21 cellular contexts compared by ENCODE assay signal in genomic region chr1:213017447-213018273, GRCh38. TPM values are rescaled to one million over a fixed set of nuclear protein-coding genes. Genes with fewer than 3 reads are reported as not detected.
DNase-seq lines count a peak whose midpoint lies in the region; ATAC-seq, FAIRE-seq and TF ChIP-seq lines count a peak whose summit lies in the region.
"Had no signal": no experiment of that assay in that cellular context is flagged by ENCODE, and none has a peak within 500 bp of the region (broad histone marks: within the 10 kb centered on the region; RNA-seq: fewer than 3 reads in every experiment).

No MANE protein-coding gene starts in this region.

- no peak for TF ChIP-seq RAD21 in A549 (conservative IDR thresholded peaks at IDR 0.05 in 1 of 2, IDR thresholded peaks at IDR 0.05 in 1 of 2)

- H4K8ac ChIP-seq in mesenchymal stem cell (ENCODE audit: low read length) = no peak overlapping the region

- 0 out of 2 replicates have a peak, but pooled peaks cover 7% of the 10 kb centered on the region for H3K9me2 ChIP-seq in GM23338 (ENCODE audit: insufficient read depth)
- no peaks in the 10 kb centered on the region for H3K9me2 ChIP-seq in PC-3 (replicated peaks; ENCODE audit: low read length)
- H3K9me2 ChIP-seq: SK-N-SH had no signal

- BruUV-seq in PC-3 (replicated peaks; lab: Mats Ljungman, UMichigan) = no TSS peak

- peaks cover 11% of the 10 kb centered on the region; the same call in 2 of the 3 replicates for H3K4me1 Mint-ChIP-seq in GM23338

- no peak overlapping the region for H3K18ac ChIP-seq in mesenchymal stem cell (ENCODE audit: low read depth in 1 of 2, low read length in 2 of 2)

- ATAC-seq in A549 = no peak
- no peak for ATAC-seq in GM23338
- peak; percentile 30 for ATAC-seq in PC-3
- ATAC-seq: CD8-positive, alpha-beta T cell; HepG2 had no signal

- H3K4me3 Mint-ChIP-seq in GM23338 = no peak overlapping the region

- peaks cover 24% of the 10 kb centered on the region for H3K79me2 ChIP-seq in GM23338 (replicated peaks; ENCODE audit: insufficient read depth)
- H3K79me2 ChIP-seq in PC-3 (ENCODE audit: low read length) = peaks cover 25% of the 10 kb centered on the region

- H2AFZ ChIP-seq in GM23338 (peak overlapping the region; percentile 63), PC-3 (ENCODE audit: low read length) (no peak overlapping the region), mesenchymal stem cell (ENCODE audit: low read depth, low read length) (no peak overlapping the region)

- H3K4me2 ChIP-seq in A549 (no peak overlapping the region), GM23338 (no peak overlapping the region), PC-3 (ENCODE audit: low read length) (peak overlapping the region; percentile 34), mesenchymal stem cell (ENCODE audit: low read length, poor library complexity, severe bottlenecking) (no peak overlapping the region)
- H3K4me2 ChIP-seq: BLaER1, KMS-11, SK-N-SH had no signal

- no peaks in the 10 kb centered on the region for H3K27me3 Mint-ChIP-seq in GM23338 (ENCODE audit: insufficient read depth, low read depth, poor library complexity)

- H3K4ac ChIP-seq in mesenchymal stem cell (ENCODE audit: low read depth in 1 of 2, low read length in 2 of 2) = no peak overlapping the region

- FAIRE-seq in A549 (lab: Jason Lieb, UNC) = no peak
- FAIRE-seq: A204.1, H54, HepG2 had no signal

- no peak overlapping the region for H2BK15ac ChIP-seq in mesenchymal stem cell (ENCODE audit: low read depth, poor library complexity, severe bottlenecking)

- H3K4me3 ChIP-seq in A549 = no peak overlapping the region
- H3K4me3 ChIP-seq in GM23338 = no peak overlapping the region
- H3K4me3 ChIP-seq in PC-3 (ENCODE audit: low read length) = no peak overlapping the region
- H3K4me3 ChIP-seq in mesenchymal stem cell (ENCODE audit: insufficient read depth in 1 of 2, low read depth in 1 of 2, low read length in 2 of 2) = no peak overlapping the region
- no peak overlapping the region for H3K4me3 ChIP-seq in esophagus muscularis mucosa
- H3K4me3 ChIP-seq: BLaER1 had no signal

- no peak overlapping the region for H3K27ac ChIP-seq in A549
- no peak overlapping the region for H3K27ac ChIP-seq in GM23338 (ENCODE audit: low read depth)
- H3K27ac ChIP-seq in PC-3 (ENCODE audit: low read length) = peak overlapping the region; percentile 42
- H3K27ac ChIP-seq in mesenchymal stem cell (ENCODE audit: low read length, poor library complexity, severe bottlenecking) = no peak overlapping the region
- H3K27ac ChIP-seq in esophagus muscularis mucosa (replicated peaks in 1 of 4) = no peak overlapping the region
- H3K27ac ChIP-seq: BLaER1, KMS-11 had no signal

- DNase-seq in A549 (ENCODE audit: low read depth in 1 of 2, low spot score in 1 of 2) (no peak), GM23338 (ENCODE audit: low spot score) (no peak), PC-3 (peak; percentile 78), mesenchymal stem cell (peak; percentile 8), HuH-7.5 (ENCODE audit: low spot score) (no peak), esophagus muscularis mucosa (ENCODE audit: extremely low spot score) (no peak), D341Med (ENCODE audit: low spot score) (no peak)
- DNase-seq: CD8-positive, alpha-beta T cell; DMS79; NCI-H1105; NCI-H2081; NCI-H748 treated with DMSO at 0.1 percent for 48 hours; NK-92 treated with Interleukin-12 subunit alpha and Interleukin-12 subunit beta, amount 100 ng/mL, for 24 hours; RPMI8226; SHP77 treated with DMSO at 0.1 percent for 48 hours; SK-N-SH had no signal

- no peak overlapping the region for H3K27ac Mint-ChIP-seq in GM23338
- H3K27ac Mint-ChIP-seq: CD8-positive, alpha-beta T cell had no signal

- H2BK120ac ChIP-seq in mesenchymal stem cell (ENCODE audit: low read depth, low read length) = no peak overlapping the region

- CTCF ChIA-PET in A549 (lab: Yijun Ruan, JAX) (no interaction called here), PC-3 (lab: Charles Lee) (no interaction called here)

- H3K9me3 ChIP-seq in A549 (no peaks in the 10 kb centered on the region), PC-3 (ENCODE audit: low read length) (no peaks in the 10 kb centered on the region), mesenchymal stem cell (ENCODE audit: control insufficient read depth, low read length) (no peaks in the 10 kb centered on the region), esophagus muscularis mucosa (no peaks in the 10 kb centered on the region)
- H3K9me3 ChIP-seq: BLaER1, SK-N-SH had no signal

- no peak overlapping the region for H2BK5ac ChIP-seq in mesenchymal stem cell (ENCODE audit: low read depth, low read length, poor library complexity, severe bottlenecking)

- no peak overlapping the region for H3K23ac ChIP-seq in mesenchymal stem cell (ENCODE audit: low read length in 2 of 2)

- no peaks in the 10 kb centered on the region for H3K36me3 Mint-ChIP-seq in GM23338 (ENCODE audit: low read depth)

- intact Hi-C loops in PC-3 (cut with micrococcal nuclease) = loop anchor here (5.0 kb wide), 3 partner anchors 105 to 530 kb away; partner anchors contain the start of gene FLVCR1
- intact Hi-C loops in esophagus muscularis mucosa (cut with DNase I) = no loop called here

- H3K9ac ChIP-seq in PC-3 (ENCODE audit: low read length) (no peak overlapping the region), mesenchymal stem cell (ENCODE audit: low read length) (no peak overlapping the region)
- H3K9ac ChIP-seq: BLaER1, KMS-11, SK-N-SH had no signal

- H3F3A ChIP-seq in GM23338 (replicated peaks; ENCODE audit: low read depth) (no peaks in the 10 kb centered on the region; the same call in 1 of the 2 replicates), PC-3 (ENCODE audit: low read length, unreplicated experiment) (peaks cover 10% of the 10 kb centered on the region)

- H2AK5ac ChIP-seq in mesenchymal stem cell (ENCODE audit: low read length, severe bottlenecking) = no peak overlapping the region

- no peak overlapping the region for H3K14ac ChIP-seq in mesenchymal stem cell (ENCODE audit: low read length in 2 of 2)

- H3K9me3 Mint-ChIP-seq in GM23338 = no peaks in the 10 kb centered on the region
- H3K9me3 Mint-ChIP-seq: CD8-positive, alpha-beta T cell had no signal

- no peak overlapping the region for H2BK12ac ChIP-seq in mesenchymal stem cell (ENCODE audit: low read length in 2 of 2)

- H3K4me1 ChIP-seq in A549 (peaks cover 11% of the 10 kb centered on the region; the same call in 2 of the 3 replicates), GM23338 (ENCODE audit: insufficient read depth) (peaks cover 15% of the 10 kb centered on the region), PC-3 (ENCODE audit: insufficient read depth, low read length) (peaks cover 43% of the 10 kb centered on the region), mesenchymal stem cell (ENCODE audit: control insufficient read depth, insufficient read depth, low read depth, low read length) (no peaks in the 10 kb centered on the region), esophagus muscularis mucosa (peaks cover 15 to 27% (median 22%) of the 10 kb centered on the region in 4 donors)

- H4K91ac ChIP-seq in mesenchymal stem cell (ENCODE audit: low read length) = no peak overlapping the region

- POLR2A ChIA-PET in A549 (lab: Yijun Ruan, JAX) = no interaction called here
- POLR2A ChIA-PET in PC-3 (lab: Charles Lee; ENCODE audit: unreplicated experiment) = no interaction called here

- TF ChIP-seq CTCF in A549 (IDR thresholded peaks at IDR 0.05) (no peak), GM23338 (conservative IDR thresholded peaks at IDR 0.05; ENCODE audit: low read depth in 2 of 2) (no peak), PC-3 (conservative IDR thresholded peaks at IDR 0.05; ENCODE audit: low read depth, low read length) (no peak), esophagus muscularis mucosa (IDR thresholded peaks at IDR 0.05) (no peak)

- 88% methylated on average over 9 of the region's 9 CpGs for WGBS in A549 (ENCODE audit: missing lambda C conversion rate)
- WGBS in mesenchymal stem cell = 95% methylated on average over 9 of the region's 9 CpGs
- WGBS in esophagus muscularis mucosa = 94% methylated on average over 9 of the region's 9 CpGs

- H3K79me1 ChIP-seq in mesenchymal stem cell (replicated peaks; ENCODE audit: low read length, poor library complexity, severe bottlenecking) = peaks cover 5% of the 10 kb centered on the region

- TF ChIP-seq EP300 in A549 (IDR thresholded peaks at IDR 0.05) (no peak), esophagus muscularis mucosa (IDR thresholded peaks at IDR 0.05) (no peak)

- no peak for TF ChIP-seq POLR2A in A549 (IDR thresholded peaks at IDR 0.05; ENCODE audit: low read length)
- no peak for TF ChIP-seq POLR2A in esophagus muscularis mucosa (IDR thresholded peaks at IDR 0.05; ENCODE audit: low read depth)

- H3K27me3 ChIP-seq in GM23338 (ENCODE audit: insufficient read depth) (no peaks in the 10 kb centered on the region), PC-3 (ENCODE audit: low read length) (no peaks in the 10 kb centered on the region), mesenchymal stem cell (ENCODE audit: control insufficient read depth in 1 of 2, insufficient read depth in 1 of 2, low read length in 2 of 2) (peaks cover 0 to 4% of the 10 kb centered on the region in 2 experiments), esophagus muscularis mucosa (no peaks in the 10 kb centered on the region)
- H3K27me3 ChIP-seq: BLaER1 had no signal

- H3K36me3 ChIP-seq in GM23338 (ENCODE audit: insufficient read depth) (no peaks in the 10 kb centered on the region), PC-3 (ENCODE audit: low read depth, low read length) (peaks cover 3% of the 10 kb centered on the region; the same call in 1 of the 2 replicates), mesenchymal stem cell (ENCODE audit: control insufficient read depth in 1 of 2, insufficient read depth in 2 of 2, low read depth in 1 of 2, low read length in 2 of 2) (peaks cover 0 to 6% of the 10 kb centered on the region in 2 experiments), esophagus muscularis mucosa (peaks cover 0 to 3% (median 0%) of the 10 kb centered on the region in 4 donors)

- H4K20me1 ChIP-seq in GM23338 (replicated peaks; ENCODE audit: insufficient read depth) (no peaks in the 10 kb centered on the region), PC-3 (ENCODE audit: low read length) (no peaks in the 10 kb centered on the region)
- H4K20me1 ChIP-seq: BLaER1 had no signal

RNA-seq across cellular contexts. Expression of gene ANGEL2, which starts 2.0 kb away (rescaled TPM):
- polyA plus RNA-seq in A549 (2011; rRNA removed) (38.9 and 42.3 TPM in 2 replicates), A549 (2017; fragmentation: RNase III; extraction: RNeasy Plus Mini Kit Qiagen cat#74134 plus additional on column Dnase treatment) (19.4 to 22.1 TPM (median 20.4 TPM) in 3 replicates), GM23338 (2016; fragmentation: Nextera tagmentation; extraction: Ambion mirVana) (14.6 and 15.2 TPM in 2 replicates)
- 7.7 and 8.9 TPM in 2 replicates for polyA plus RNA-seq in A549 (2012; cell fraction: cytosol; rRNA removed)
- polyA plus RNA-seq in A549 (2012; cell fraction: nucleus; rRNA removed) = 10.5 and 19.1 TPM in 2 replicates
- polyA minus RNA-seq in A549 (2011; rRNA and poly(A)+ RNA removed) = 23.2 and 23.8 TPM in 2 replicates
- 49.6 and 54.3 TPM in 2 replicates for total RNA-seq in GM23338 (2014; rRNA removed; shearing (Covaris generic))
- total RNA-seq in PC-3 (2014; rRNA removed) (27.0 and 36.8 TPM in 2 replicates), esophagus muscularis mucosa (10 to 100 TPM; 24.4 to 46.1 (median 34.8) TPM)
- polyA plus RNA-seq in mesenchymal stem cell (2013, experiment 1 of 2) = 13.6 TPM
- 15.4 TPM for polyA plus RNA-seq in mesenchymal stem cell (2013, experiment 2 of 2)

RNA-seq across cellular contexts. Expression of gene RPS6KC1, which starts 33.4 kb away (rescaled TPM):
- 21.7 and 25.4 TPM in 2 replicates for polyA plus RNA-seq in A549 (2011; rRNA removed)
- polyA plus RNA-seq in A549 (2012; cell fraction: cytosol; rRNA removed) = 3.4 and 4.0 TPM in 2 replicates
- polyA plus RNA-seq in A549 (2012; cell fraction: nucleus; rRNA removed) = 2.3 and 3.9 TPM in 2 replicates
- polyA plus RNA-seq in A549 (2017; fragmentation: RNase III; extraction: RNeasy Plus Mini Kit Qiagen cat#74134 plus additional on column Dnase treatment) = 10.4 to 11.7 TPM (median 10.5 TPM) in 3 replicates
- polyA minus RNA-seq in A549 (2011; rRNA and poly(A)+ RNA removed) = 12.0 and 16.6 TPM in 2 replicates
- 21.1 and 24.9 TPM in 2 replicates for total RNA-seq in GM23338 (2014; rRNA removed; shearing (Covaris generic))
- polyA plus RNA-seq in GM23338 (2016; fragmentation: Nextera tagmentation; extraction: Ambion mirVana) = 6.2 and 7.9 TPM in 2 replicates
- total RNA-seq in PC-3 (2014; rRNA removed) = 21.1 and 22.3 TPM in 2 replicates
- polyA plus RNA-seq in mesenchymal stem cell (2013, experiment 1 of 2) = 10.5 TPM
- polyA plus RNA-seq in mesenchymal stem cell (2013, experiment 2 of 2) = 11.0 TPM
- total RNA-seq in esophagus muscularis mucosa = 10 to 100 TPM; 21.0 to 26.8 (median 23.8) TPM

Comparison
In these comparisons a context has a peak if more than half of its experiments do, and no peak if none do; other contexts are left out.
1. DNase-seq: peak in PC-3 (single experiment) and mesenchymal stem cell (single experiment); none in A549 (0 of 2), GM23338 (single experiment), HuH-7.5 (single experiment), esophagus muscularis mucosa (single experiment) and D341Med (single experiment).